Comparison of ENCODE assay signal across 8 cellular contexts in the genomic region with DNA sequence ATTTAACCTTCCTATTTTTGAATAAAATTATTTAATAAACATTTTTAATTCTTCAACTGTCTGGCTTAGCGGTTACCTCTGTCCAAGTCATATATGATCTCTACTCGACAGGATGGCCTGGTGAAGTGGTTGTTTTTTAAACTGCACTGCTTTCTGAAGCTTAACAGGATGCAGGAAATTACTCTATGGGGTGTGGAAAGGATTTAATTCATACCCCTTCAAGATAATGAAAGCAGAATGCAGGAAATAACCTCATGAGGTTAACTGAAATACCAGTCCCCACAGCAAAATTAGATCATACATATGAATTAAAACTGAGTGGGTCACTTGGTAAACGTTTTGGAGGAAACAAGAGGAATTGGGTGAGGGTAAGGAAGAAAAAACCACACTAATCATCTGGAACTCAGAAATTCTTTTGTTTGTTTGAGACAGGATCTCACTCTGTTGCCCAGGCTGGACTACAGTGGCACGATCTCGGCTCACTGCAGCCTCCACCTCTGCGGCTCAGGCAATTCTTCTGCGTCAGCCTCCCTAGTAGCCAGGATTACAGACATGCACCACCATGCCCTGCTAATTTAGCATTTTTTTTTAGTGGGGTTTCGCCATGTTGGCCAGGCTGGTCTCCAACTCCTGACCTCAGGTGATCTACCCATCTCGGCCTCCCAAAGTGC. TPM values are rescaled to one million over a fixed set of nuclear protein-coding genes. Genes with fewer than 3 reads are reported as not detected.
DNase-seq lines count a peak whose midpoint lies in the region; ATAC-seq and TF ChIP-seq lines count a peak whose summit lies in the region.

No MANE protein-coding gene starts in this region.

- WGBS in esophagus squamous epithelium, 2 donors: 69 to 80% methylated on average over 8 to 9 of the region's 9 CpGs
- 72 to 81% (median 80%) methylated on average over 9 of the region's 9 CpGs for WGBS in psoas muscle, 3 donors

- TF ChIP-seq CTCF in DOHH2 (IDR thresholded peaks at IDR 0.05; ENCODE audit: low read depth, low read length, poor library complexity, severe bottlenecking) (no peak), esophagus squamous epithelium (IDR thresholded peaks at IDR 0.05) (no peak), psoas muscle (IDR thresholded peaks at IDR 0.05) (no peak), PC-9 (conservative IDR thresholded peaks at IDR 0.05) (no peak)

- H3K4me3 ChIP-seq in DOHH2 (ENCODE audit: low read length) (peak overlapping the region; percentile 22), SK-N-MC (no peak overlapping the region), esophagus squamous epithelium (no peak overlapping the region), psoas muscle (no peak overlapping the region), PC-9 (no peak overlapping the region)

- H3K9ac ChIP-seq in SK-N-MC (ENCODE audit: insufficient read length): peak overlapping the region; percentile 41

- POLR2A ChIA-PET in PC-9 (lab: Charles Lee; ENCODE audit: unreplicated experiment): no interaction called here

- no TSS peak for BruUV-seq in PC-9 (replicated peaks; lab: Mats Ljungman, UMichigan)

- H3K27ac ChIP-seq in DOHH2 (ENCODE audit: low read depth, low read length): peak overlapping the region; percentile 61
- H3K27ac ChIP-seq in SK-N-MC: peak overlapping the region; percentile 67
- H3K27ac ChIP-seq in esophagus squamous epithelium: peak overlapping the region in 3 of 4 donors; percentile 38 to 70 (median 44)
- H3K27ac ChIP-seq in psoas muscle: peak overlapping the region; percentile 62
- H3K27ac ChIP-seq in PC-9: no peak overlapping the region

- no peak for TF ChIP-seq POLR2A in esophagus squamous epithelium (IDR thresholded peaks at IDR 0.05)

- intact Hi-C loops in esophagus squamous epithelium (cut with DNase I) (no loop called here), psoas muscle (cut with DNase I) (no loop called here), PC-9 (cut with micrococcal nuclease; ENCODE audit: unreplicated experiment) (no loop called here)

- H3K9me2 ChIP-seq in DOHH2 (replicated peaks; ENCODE audit: control insufficient read depth, low read length): no peaks in the 10 kb centered on the region
- H3K9me2 ChIP-seq in PC-9 (ENCODE audit: insufficient read depth): no peaks in the 10 kb centered on the region

- H3K36me3 ChIP-seq in DOHH2 (ENCODE audit: control insufficient read depth, low read length) (peaks cover 79% of the 10 kb centered on the region), SK-N-MC (ENCODE audit: insufficient read depth, low read length) (peaks cover 44% of the 10 kb centered on the region), esophagus squamous epithelium (peaks cover 0 to 59% (median 9%) of the 10 kb centered on the region in 3 donors), psoas muscle (ENCODE audit: insufficient read depth in 1 of 2, low read depth in 1 of 2) (peaks cover 0 to 17% of the 10 kb centered on the region in 2 donors), PC-9 (ENCODE audit: low read depth) (no peaks in the 10 kb centered on the region)

- H3F3A ChIP-seq in DOHH2 (ENCODE audit: control insufficient read depth, insufficient read depth) (peaks cover 27% of the 10 kb centered on the region), PC-9 (ENCODE audit: insufficient read depth, low read depth) (no peaks in the 10 kb centered on the region)

- H3K4me1 ChIP-seq in DOHH2 (ENCODE audit: control insufficient read depth, low read length) (peaks cover 27% of the 10 kb centered on the region), esophagus squamous epithelium (no peaks in the 10 kb centered on the region), psoas muscle (no peaks in the 10 kb centered on the region), PC-9 (replicated peaks; ENCODE audit: insufficient read depth) (no peaks in the 10 kb centered on the region)

- H3K79me2 ChIP-seq in DOHH2 (ENCODE audit: control insufficient read depth, low read length) (peaks cover 32% of the 10 kb centered on the region), PC-9 (ENCODE audit: low read depth) (no peaks in the 10 kb centered on the region)

- no peak overlapping the region for H2AFZ ChIP-seq in PC-9

- H4K20me1 ChIP-seq in DOHH2 (ENCODE audit: control insufficient read depth, insufficient read depth, low read depth, low read length): no peaks in the 10 kb centered on the region
- no peaks in the 10 kb centered on the region; the same call in none of the 2 replicates for H4K20me1 ChIP-seq in PC-9 (ENCODE audit: insufficient read depth)

- H3K27me3 ChIP-seq in DOHH2 (ENCODE audit: control insufficient read depth, low read length) (no peaks in the 10 kb centered on the region), esophagus squamous epithelium (no peaks in the 10 kb centered on the region), psoas muscle (ENCODE audit: insufficient read depth in 3 of 3, low read length in 2 of 3) (no peaks in the 10 kb centered on the region), PC-9 (ENCODE audit: insufficient read depth, low read depth) (no peaks in the 10 kb centered on the region)

- CTCF ChIA-PET in PC-9 (lab: Charles Lee): no interaction called here

- H3K9me3 ChIP-seq in DOHH2 (ENCODE audit: control insufficient read depth, insufficient read depth, low read length) (peaks cover 12% of the 10 kb centered on the region; the same call in 1 of the 2 replicates), SK-N-MC (ENCODE audit: low read depth, low read length) (peaks cover 5% of the 10 kb centered on the region; the same call in 1 of the 2 replicates), esophagus squamous epithelium (peaks cover 0 to 5% (median 0%) of the 10 kb centered on the region in 3 donors), psoas muscle (peaks cover 13% of the 10 kb centered on the region), PC-9 (ENCODE audit: insufficient read depth, low read depth) (no peaks in the 10 kb centered on the region; the same call in 1 of the 2 replicates)

- no peak for DNase-seq in SK-N-MC (ENCODE audit: low read depth, low spot score)
- no peak for DNase-seq in esophagus squamous epithelium (lab: John Stamatoyannopoulos, UW)
- no peak for DNase-seq in psoas muscle
- no peak for DNase-seq in PC-9
- no peak for DNase-seq in AG20443 (ENCODE audit: low spot score)

- H3K4me2 ChIP-seq in DOHH2 (ENCODE audit: low read length) (peak overlapping the region; percentile 59), PC-9 (no peak overlapping the region)

- peak in 3 of 4 donors; percentile 30 to 45 (median 36) for ATAC-seq in psoas muscle
- ATAC-seq in GM18909 (IDR thresholded peaks at IDR 0.05; ENCODE audit: poor library complexity, unreplicated experiment): no peak
- ATAC-seq in GM18498 (IDR thresholded peaks at IDR 0.05; ENCODE audit: unreplicated experiment): no peak

RNA-seq across cellular contexts. Expression of a gene that starts 50.1 kb away (rescaled TPM):
- 10 to 100 TPM in 3 of 4 donors, 1 to 10 TPM in 1; 9.3 to 18.1 (median 14.1) TPM for total RNA-seq in esophagus squamous epithelium
- 1 to 10 TPM; 3.6 to 9.5 (median 7.4) TPM for total RNA-seq in psoas muscle
- polyA plus RNA-seq in psoas muscle: 10 to 100 TPM in 1 of 3 donors, 1 to 10 TPM in 2; 5.6 to 13.5 (median 5.8) TPM
- total RNA-seq in PC-9 (2021): 4.7 and 5.7 TPM in 2 replicates

Comparison
In these comparisons a context has a peak if more than half of its experiments do, and no peak if none do; other contexts are left out.
1. ATAC-seq: peak in psoas muscle (3 of 4); none in GM18909 (single experiment) and GM18498 (single experiment).